ENCODE assay signal across 15 cellular contexts in the genomic region with DNA sequence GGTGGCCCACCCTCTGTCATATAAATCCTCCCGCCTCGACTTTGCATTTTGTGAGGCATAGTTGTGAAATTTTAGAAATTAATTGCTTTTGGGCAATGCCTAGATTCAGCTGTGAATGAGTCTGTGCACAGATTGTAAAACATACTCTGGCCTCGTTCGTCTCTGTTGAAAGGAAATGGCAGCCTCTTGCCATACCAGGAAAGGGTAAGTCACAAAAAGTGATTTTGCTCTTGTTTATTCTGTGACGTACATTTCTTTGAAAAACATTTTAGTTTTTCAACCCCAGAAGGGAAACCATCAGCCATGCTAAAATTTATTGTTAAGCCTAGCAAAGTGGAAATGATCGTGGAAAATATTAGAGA. TPM values are rescaled to one million over a fixed set of nuclear protein-coding genes. Genes with fewer than 3 reads are reported as not detected.
A peak's percentile ranks its signal among the peaks of the same experiment; 100 is the strongest.
DNase-seq lines count a peak whose midpoint lies in the region; TF ChIP-seq lines count a peak whose summit lies in the region.
"Had no signal": no experiment of that assay in that cellular context is flagged by ENCODE, and none has a peak within 500 bp of the region (broad histone marks: within the 10 kb centered on the region; RNA-seq: fewer than 3 reads in every experiment).

No MANE protein-coding gene starts in this region.

- H3K36me3 ChIP-seq in colonic mucosa (no peaks in the 10 kb centered on the region), mucosa of rectum (ENCODE audit: control insufficient read depth in 2 of 2, insufficient read depth in 2 of 2, low read length in 2 of 2) (no peaks in the 10 kb centered on the region), brain microvascular endothelial cell (replicated peaks) (no peaks in the 10 kb centered on the region)

- no peak overlapping the region for H3K4me3 ChIP-seq in colonic mucosa
- no peak overlapping the region for H3K4me3 ChIP-seq in mucosa of rectum (ENCODE audit: low read length in 2 of 2)
- no peak overlapping the region for H3K4me3 ChIP-seq in brain microvascular endothelial cell (ENCODE audit: low read depth, low read length)
- H3K4me3 ChIP-seq: GM23248 had no signal

- H3K9ac ChIP-seq in colonic mucosa (ENCODE audit: low read depth in 2 of 2, low read length in 2 of 2) = no peak overlapping the region
- no peak overlapping the region for H3K9ac ChIP-seq in mucosa of rectum (ENCODE audit: low read depth in 1 of 2, low read length in 2 of 2)
- H3K9ac ChIP-seq: GM23248 had no signal

- H3K4me1 ChIP-seq in colonic mucosa (peaks cover 4% of the 10 kb centered on the region), mucosa of rectum (ENCODE audit: control insufficient read depth in 2 of 2, insufficient read depth in 2 of 2, low read length in 2 of 2) (peaks cover 0 to 3% of the 10 kb centered on the region in 2 donors)

- H3K9me3 ChIP-seq in colonic mucosa (no peaks in the 10 kb centered on the region), mucosa of rectum (ENCODE audit: control insufficient read depth in 2 of 2, low read length in 2 of 2) (no peaks in the 10 kb centered on the region)

- intact Hi-C loops in colonic mucosa (cut with DNase I) = no loop called here
- intact Hi-C loops in posterior cingulate gyrus (cut with DNase I) = no loop called here

- no peak for TF ChIP-seq CTCF in colonic mucosa (IDR thresholded peaks at IDR 0.05)
- TF ChIP-seq CTCF in brain microvascular endothelial cell (IDR thresholded peaks at IDR 0.05; ENCODE audit: low read depth, low read length, missing control alignments) = no peak

- in situ Hi-C loops in ACHN (cut with HindIII; ENCODE audit: low pct_ligation_motif_present, low pct_unique_long_range_greater_than_20kb, low sequenced_read_pairs) (no loop called here), brain microvascular endothelial cell (cut with HindIII; ENCODE audit: low pct_ligation_motif_present, low sequenced_read_pairs) (no loop called here)

- H3K27me3 ChIP-seq in colonic mucosa = no peaks in the 10 kb centered on the region
- H3K27me3 ChIP-seq in mucosa of rectum (ENCODE audit: control insufficient read depth in 2 of 2, insufficient read depth in 2 of 2, low read length in 2 of 2) = peaks cover 0 to 8% of the 10 kb centered on the region in 2 donors
- no peaks in the 10 kb centered on the region for H3K27me3 ChIP-seq in brain microvascular endothelial cell (replicated peaks)

- peak; percentile 87 for DNase-seq in NCI-H69 (lab: John Stamatoyannopoulos, UW)
- DNase-seq in colonic mucosa = no peak
- DNase-seq in posterior cingulate gyrus = no peak
- DNase-seq in T1000 (lab: John Stamatoyannopoulos, UW) = no peak
- no peak for DNase-seq in ACHN
- no peak for DNase-seq in brain microvascular endothelial cell
- DNase-seq: DMS79 treated with DMSO at 0.1 percent for 48 hours, GM23248, KBM-7, NCI-H1105, NCI-H2107, NCI-H510A, PC-3 had no signal

- H3K27ac ChIP-seq in colonic mucosa = peak overlapping the region; percentile 11
- H3K27ac ChIP-seq in mucosa of rectum (ENCODE audit: low read depth in 2 of 2, low read length in 2 of 2) = peak overlapping the region; percentile 24 to 38
- no peak overlapping the region for H3K27ac ChIP-seq in brain microvascular endothelial cell
- H3K27ac ChIP-seq: GM23248, RWPE1 had no signal

RNA-seq across cellular contexts. Expression of gene EXOC2, which starts 15.3 kb away (rescaled TPM):
- total RNA-seq in colonic mucosa = 10 to 100 TPM; 18.3 to 19.6 TPM

RNA-seq across cellular contexts. Expression of gene HUS1B, which starts 51.3 kb away (rescaled TPM):
- total RNA-seq in colonic mucosa = 1 to 10 TPM in 1 of 2 donors, under 1 TPM in 1; 0.64 to 1.1 TPM
